Comparison of ENCODE assay signal across 24 cellular contexts in genomic region chr18:28208712-28209265, GRCh38. TPM values are rescaled to one million over a fixed set of nuclear protein-coding genes. Genes with fewer than 3 reads are reported as not detected.
DNase-seq lines count a peak whose midpoint lies in the region; ATAC-seq and TF ChIP-seq lines count a peak whose summit lies in the region.
"Had no signal": no experiment of that assay in that cellular context is flagged by ENCODE, and none has a peak within 500 bp of the region (broad histone marks: within the 10 kb centered on the region; RNA-seq: fewer than 3 reads in every experiment).

No MANE protein-coding gene starts in this region.

- H3K36me3 Mint-ChIP-seq in immature natural killer cell (no peaks in the 10 kb centered on the region), osteocyte (ENCODE audit: unreplicated experiment) (no peaks in the 10 kb centered on the region)
- H3K36me3 Mint-ChIP-seq: CD4-positive, alpha-beta memory T cell had no signal

- DNase-seq in NCI-H2081 (lab: John Stamatoyannopoulos, UW) (peak; percentile 42 to 84), NCI-H2081 treated with DMSO at 0.1 percent for 48 hours (lab: John Stamatoyannopoulos, UW) (no peak), GM23248 (peak; percentile 20), RPMI7951 (ENCODE audit: low read depth) (peak; percentile 5), immature natural killer cell (no peak), foreskin keratinocyte (no peak), DMS53 (lab: John Stamatoyannopoulos, UW) (no peak), osteocyte (ENCODE audit: extremely low spot score, unreplicated experiment) (no peak)
- DNase-seq: ACHN; CD4-positive, alpha-beta memory T cell; HCEC 1CT; KG1; NCI-H1092 treated with DMSO at 0.1 percent for 48 hours; NCI-H1694; NCI-H2227 treated with DMSO at 0.1 percent for 48 hours; NCI-H510A; NCI-H748 treated with DMSO at 0.1 percent for 48 hours; Peyer's patch; T-helper 1 cell had no signal

- H3K9me2 ChIP-seq in GM23248 (ENCODE audit: insufficient read depth): no peaks in the 10 kb centered on the region

- no peak overlapping the region for H3K4me3 ChIP-seq in GM23248
- H3K4me3 ChIP-seq: BLaER1, GM23338, Peyer's patch, SJSA1 had no signal

- in situ Hi-C loops in GM23248 (cut with MboI): no loop called here

- no peaks in the 10 kb centered on the region for H3K27me3 ChIP-seq in GM23248 (replicated peaks; ENCODE audit: insufficient read depth)
- H3K27me3 ChIP-seq in foreskin keratinocyte: no peaks in the 10 kb centered on the region
- H3K27me3 ChIP-seq: BLaER1, Peyer's patch, SJSA1 had no signal

- H3K4me2 ChIP-seq in GM23248 (ENCODE audit: unreplicated experiment): no peak overlapping the region
- H3K4me2 ChIP-seq: BLaER1, GM23338 had no signal

- H3K9me3 ChIP-seq in GM23248 (ENCODE audit: low read depth): no peaks in the 10 kb centered on the region
- H3K9me3 ChIP-seq: BLaER1, Peyer's patch, SJSA1 had no signal

- WGBS in GM23248 (ENCODE audit: low coverage in 1 of 2, low lambda C conversion rate in 2 of 2, missing lambda C conversion rate in 2 of 2), 2 experiments: 57 to 62% methylated on average over 11 of the region's 11 CpGs

- H3K4me1 Mint-ChIP-seq in immature natural killer cell: peaks cover 14 to 18% of the 10 kb centered on the region in 2 donors
- peaks cover 12% of the 10 kb centered on the region for H3K4me1 Mint-ChIP-seq in osteocyte (ENCODE audit: unreplicated experiment)
- H3K4me1 Mint-ChIP-seq: CD4-positive, alpha-beta memory T cell; GM23338 had no signal

- no peak for ATAC-seq in foreskin keratinocyte
- ATAC-seq: GM23338, Right ventricle myocardium inferior had no signal

- H3K4me1 ChIP-seq in GM23248 (ENCODE audit: insufficient read depth) (peaks cover 10% of the 10 kb centered on the region), foreskin keratinocyte (peaks cover 12% of the 10 kb centered on the region)
- H3K4me1 ChIP-seq: BLaER1, Peyer's patch had no signal

- H3K79me2 ChIP-seq in GM23248 (ENCODE audit: insufficient read depth): no peaks in the 10 kb centered on the region

- H3K27me3 Mint-ChIP-seq in immature natural killer cell (ENCODE audit: low read depth in 3 of 3): peaks cover 0 to 3% (median 0%) of the 10 kb centered on the region in 3 donors
- H3K27me3 Mint-ChIP-seq in osteocyte (ENCODE audit: unreplicated experiment): no peaks in the 10 kb centered on the region
- H3K27me3 Mint-ChIP-seq: CD4-positive, alpha-beta memory T cell had no signal

- no peak overlapping the region for H3K9ac ChIP-seq in GM23248
- H3K9ac ChIP-seq: BLaER1 had no signal

- H3K27ac Mint-ChIP-seq in immature natural killer cell (no peak overlapping the region), osteocyte (ENCODE audit: unreplicated experiment) (no peak overlapping the region)
- H3K27ac Mint-ChIP-seq: CD4-positive, alpha-beta memory T cell; GM23338 had no signal

- 0 out of 2 replicates have a peak, but pooled peaks cover 4% of the 10 kb centered on the region for H3F3A ChIP-seq in GM23248 (ENCODE audit: insufficient read depth)

- H2AFZ ChIP-seq in GM23248: no peak overlapping the region
- H2AFZ ChIP-seq: GM23338 had no signal

- no peaks in the 10 kb centered on the region for H4K20me1 ChIP-seq in GM23248 (ENCODE audit: insufficient read depth)
- H4K20me1 ChIP-seq: BLaER1 had no signal

- H3K9me3 Mint-ChIP-seq in immature natural killer cell (peaks cover 0 to 5% (median 0%) of the 10 kb centered on the region in 6 donors), osteocyte (ENCODE audit: unreplicated experiment) (no peaks in the 10 kb centered on the region)
- H3K9me3 Mint-ChIP-seq: GM23338 had no signal

- TF ChIP-seq CTCF in foreskin keratinocyte (conservative IDR thresholded peaks at IDR 0.05): no peak
- no peak for TF ChIP-seq CTCF in osteocyte (IDR thresholded peaks at IDR 0.05)

- H3K27ac ChIP-seq in GM23248 (no peak overlapping the region), foreskin keratinocyte (no peak overlapping the region)
- H3K27ac ChIP-seq: 22Rv1, BLaER1, Peyer's patch, SJSA1 had no signal

- H3K4me3 Mint-ChIP-seq in immature natural killer cell (peak overlapping the region in 3 of 5 donors; percentile 19 to 65 (median 51)), osteocyte (ENCODE audit: unreplicated experiment) (no peak overlapping the region)
- H3K4me3 Mint-ChIP-seq: GM23338 had no signal

- H3K36me3 ChIP-seq in GM23248 (ENCODE audit: low read depth): no peaks in the 10 kb centered on the region
- H3K36me3 ChIP-seq: BLaER1, Peyer's patch, SJSA1 had no signal

RNA-seq across cellular contexts. Expression of gene CDH2, which starts 31.9 kb away (rescaled TPM):
- 157 and 165 TPM in 2 replicates for total RNA-seq in GM23248 (2014; rRNA removed; shearing (Covaris generic))
- polyA plus RNA-seq in GM23248 (2016; fragmentation: Nextera tagmentation; extraction: Ambion mirVana) (103 and 107 TPM in 2 replicates), immature natural killer cell (under 1 TPM in 1 of 3 donors, not detected in 2; 0.26 TPM), foreskin keratinocyte (0.07 and 0.27 TPM in 2 replicates)
- 35.8 and 43.7 TPM in 2 replicates for total RNA-seq in RPMI7951 (2014; rRNA removed; shearing (Covaris generic))
- total RNA-seq in foreskin keratinocyte (0.25 and 0.95 TPM in 2 replicates), osteocyte (83.8 and 87.2 TPM in 2 replicates)
- total RNA-seq: CD4-positive, alpha-beta memory T cell had no signal
- polyA plus RNA-seq: CD4-positive, alpha-beta memory T cell had no signal

Comparison
In these comparisons a context has a peak if more than half of its experiments do, and no peak if none do; other contexts are left out.
1. DNase-seq: peak in NCI-H2081 (2 of 2), GM23248 (single experiment) and RPMI7951 (single experiment); none in NCI-H2081 treated with DMSO at 0.1 percent for 48 hours (single experiment), immature natural killer cell (0 of 3), foreskin keratinocyte (0 of 2), DMS53 (single experiment) and osteocyte (single experiment).
2. RNA of gene CDH2, which starts 31.9 kb away (total RNA-seq): 157 to 165 TPM in GM23248, 83.8 to 87.2 TPM in osteocyte and 35.8 to 43.7 TPM in RPMI7951; 0.25 to 0.95 TPM in foreskin keratinocyte; every median in the first group is over 10 times any median in the second.